Comparison of ENCODE assay signal across 8 cellular contexts in the genomic region with DNA sequence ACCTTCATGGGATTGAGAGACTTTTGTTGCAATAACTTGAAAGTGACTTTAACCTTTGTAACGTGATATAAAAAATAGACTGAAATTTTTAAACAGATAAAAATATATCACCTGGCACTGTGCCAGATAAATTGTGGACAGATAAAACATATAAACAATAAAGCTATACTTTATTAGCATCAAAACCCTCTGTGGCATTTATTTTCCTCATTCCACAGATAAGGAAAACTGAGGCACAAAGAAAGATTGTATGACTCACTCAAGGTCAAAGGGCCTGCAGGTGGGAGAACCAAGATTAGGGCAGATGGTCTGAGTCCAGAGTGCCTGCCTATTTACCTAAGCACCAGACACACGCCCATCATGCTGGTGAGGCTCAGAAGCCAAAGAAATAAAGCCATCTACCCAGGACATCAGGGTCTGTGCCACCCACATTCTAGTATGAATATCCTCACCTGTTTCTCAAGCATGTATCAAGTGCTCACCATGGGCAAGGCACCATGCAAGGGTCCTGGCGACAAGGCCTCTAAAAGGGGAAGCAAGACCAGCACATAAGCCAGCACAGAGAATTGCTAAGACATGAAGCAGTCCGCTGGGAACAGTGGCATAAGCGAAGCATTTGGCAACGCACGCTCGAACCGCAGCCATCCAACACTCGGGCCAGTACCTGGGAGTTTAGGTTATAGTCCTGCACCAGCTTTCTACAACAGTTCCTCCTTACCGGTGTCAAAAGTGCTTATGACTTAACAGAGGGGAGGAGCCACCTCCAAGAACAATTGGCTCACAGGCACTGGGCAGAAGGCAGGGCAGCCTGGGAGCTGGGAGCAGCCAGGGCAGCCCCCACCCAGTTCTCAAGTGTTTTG. TPM values are rescaled to one million over a fixed set of nuclear protein-coding genes. Genes with fewer than 3 reads are reported as not detected.
A peak's percentile ranks its signal among the peaks of the same experiment; 100 is the strongest.
DNase-seq lines count a peak whose midpoint lies in the region; ATAC-seq, FAIRE-seq and TF ChIP-seq lines count a peak whose summit lies in the region.

No MANE protein-coding gene starts in this region.

- H3K27me3 Mint-ChIP-seq in stimulated activated naive B cell treated with anti-CD40 and anti-IgM and Interleukin-4, amounts not matched to agents 10 μg/mL and 1 μg/mL and 100 μg/mL, for 72 hours: no peaks in the 10 kb centered on the region

- H3K9me3 Mint-ChIP-seq in stimulated activated naive B cell treated with anti-CD40 and anti-IgM and Interleukin-4, amounts not matched to agents 10 μg/mL and 1 μg/mL and 100 μg/mL, for 72 hours: no peaks in the 10 kb centered on the region

- peaks cover 89% of the 10 kb centered on the region for H3K4me1 ChIP-seq in GM23248 (ENCODE audit: insufficient read depth)
- peaks cover 99% of the 10 kb centered on the region for H3K4me1 ChIP-seq in keratinocyte (ENCODE audit: control insufficient read depth, extremely low read depth, insufficient read depth, low read length)

- H3K27me3 ChIP-seq in GM23248 (replicated peaks; ENCODE audit: insufficient read depth) (no peaks in the 10 kb centered on the region), keratinocyte (ENCODE audit: control insufficient read depth, extremely low read depth, insufficient read depth, low read length) (no peaks in the 10 kb centered on the region)

- peak; percentile 75 for DNase-seq in GM23248
- peak; percentile 71 for DNase-seq in NCI-H510A treated with DMSO at 0.1 percent for 48 hours (lab: John Stamatoyannopoulos, UW)
- no peak for DNase-seq in keratinocyte (ENCODE audit: low read depth, low spot score)
- DNase-seq in stimulated activated naive B cell treated with anti-CD40 and anti-IgM and Interleukin-4, amounts not matched to agents 10 μg/mL and 1 μg/mL and 100 μg/mL, for 72 hours: peak; percentile 55
- DNase-seq in COLO829 (ENCODE audit: low spot score): no peak
- no peak for DNase-seq in effector CD4-positive, alpha-beta T cell

- TF ChIP-seq CTCF in keratinocyte (optimal IDR thresholded peaks at IDR 0.05 in 1 of 3, IDR thresholded peaks at IDR 0.05 in 1 of 3, conservative IDR thresholded peaks at IDR 0.05 in 1 of 3; ENCODE audit: extremely low read depth in 1 of 3, insufficient read depth in 2 of 3, low read length in 3 of 3): no peak

- peak overlapping the region; percentile 93 for H3K27ac Mint-ChIP-seq in stimulated activated naive B cell treated with anti-CD40 and anti-IgM and Interleukin-4, amounts not matched to agents 10 μg/mL and 1 μg/mL and 100 μg/mL, for 72 hours

- peak; percentile 71 for FAIRE-seq in keratinocyte (lab: Jason Lieb, UNC)

- H3K79me2 ChIP-seq in GM23248 (ENCODE audit: insufficient read depth): peaks cover 100% of the 10 kb centered on the region
- peaks cover 100% of the 10 kb centered on the region for H3K79me2 ChIP-seq in keratinocyte (ENCODE audit: control insufficient read depth, insufficient read depth, low read length)

- H3K27ac ChIP-seq in GM23248 (peak overlapping the region; percentile 66), angular gyrus (ENCODE audit: low read depth, low read length) (peak overlapping the region; percentile 64), keratinocyte (ENCODE audit: control insufficient read depth, insufficient read depth, low read length) (peak overlapping the region; percentile 85)

- peak; percentile 90 to 91 for ATAC-seq in stimulated activated naive B cell treated with anti-CD40 and anti-IgM and Interleukin-4, amounts not matched to agents 10 μg/mL and 1 μg/mL and 100 μg/mL, for 72 hours (replicated peaks)
- ATAC-seq in GM18909 (IDR thresholded peaks at IDR 0.05; ENCODE audit: poor library complexity, unreplicated experiment): no peak

- H3K9me2 ChIP-seq in GM23248 (ENCODE audit: insufficient read depth): no peaks in the 10 kb centered on the region

- H3K9me3 ChIP-seq in GM23248 (ENCODE audit: low read depth): no peaks in the 10 kb centered on the region
- H3K9me3 ChIP-seq in keratinocyte (ENCODE audit: control insufficient read depth, low read depth, low read length): no peaks in the 10 kb centered on the region

- in situ Hi-C loops in GM23248 (cut with MboI): no loop called here

- H3K4me3 ChIP-seq in GM23248: 0 out of 2 replicates have a peak overlapping the region, but pooled peaks have one; percentile 12
- H3K4me3 ChIP-seq in keratinocyte (ENCODE audit: control insufficient read depth in 2 of 3, extremely low read depth in 1 of 3, insufficient read depth in 2 of 3, low read depth in 1 of 3, low read length in 3 of 3): peak overlapping the region in 1 of 3 experiments; percentile 28

- H4K20me1 ChIP-seq in GM23248 (ENCODE audit: insufficient read depth): peaks cover 32% of the 10 kb centered on the region
- peaks cover 83% of the 10 kb centered on the region for H4K20me1 ChIP-seq in keratinocyte (ENCODE audit: control insufficient read depth, extremely low read depth, insufficient read depth, low read length)

- H3K4me2 ChIP-seq in GM23248 (ENCODE audit: unreplicated experiment) (peak overlapping the region; percentile 20), keratinocyte (ENCODE audit: control insufficient read depth, extremely low read depth, insufficient read depth, low read depth, low read length) (peak overlapping the region; percentile 63)

- H3K36me3 ChIP-seq in GM23248 (ENCODE audit: low read depth): no peaks in the 10 kb centered on the region; the same call in 1 of the 2 replicates
- H3K36me3 ChIP-seq in keratinocyte (ENCODE audit: control insufficient read depth in 2 of 2, extremely low read depth in 1 of 2, insufficient read depth in 2 of 2, low read length in 2 of 2): peaks cover 23 to 33% of the 10 kb centered on the region in 2 experiments

- H3K4me3 Mint-ChIP-seq in stimulated activated naive B cell treated with anti-CD40 and anti-IgM and Interleukin-4, amounts not matched to agents 10 μg/mL and 1 μg/mL and 100 μg/mL, for 72 hours: peak overlapping the region; percentile 69 to 85

- peak overlapping the region; percentile 38 for H3K9ac ChIP-seq in GM23248
- H3K9ac ChIP-seq in keratinocyte (ENCODE audit: control insufficient read depth, extremely low read depth, insufficient read depth, low read length): peak overlapping the region; percentile 41

- 76 to 77% methylated on average over 11 of the region's 11 CpGs for WGBS in GM23248 (ENCODE audit: low coverage in 1 of 2, low lambda C conversion rate in 2 of 2, missing lambda C conversion rate in 2 of 2), 2 experiments

- dilution Hi-C loops in keratinocyte (cut with MboI; ENCODE audit: extremely low pct_ligation_motif_present, low sequenced_read_pairs): no loop called here

- peaks cover 70 to 92% of the 10 kb centered on the region in 2 donors for H3K4me1 Mint-ChIP-seq in stimulated activated naive B cell treated with anti-CD40 and anti-IgM and Interleukin-4, amounts not matched to agents 10 μg/mL and 1 μg/mL and 100 μg/mL, for 72 hours

- H3F3A ChIP-seq in GM23248 (ENCODE audit: insufficient read depth): peaks cover 65% of the 10 kb centered on the region

- H3K36me3 Mint-ChIP-seq in stimulated activated naive B cell treated with anti-CD40 and anti-IgM and Interleukin-4, amounts not matched to agents 10 μg/mL and 1 μg/mL and 100 μg/mL, for 72 hours: peaks cover 42 to 60% of the 10 kb centered on the region in 2 donors

- H2AFZ ChIP-seq in GM23248: no peak overlapping the region
- no peak overlapping the region for H2AFZ ChIP-seq in keratinocyte (ENCODE audit: control insufficient read depth, low read length)

- no peaks in the 10 kb centered on the region for H3K9me1 ChIP-seq in keratinocyte (ENCODE audit: control insufficient read depth, extremely low read depth, insufficient read depth, low read length)

RNA-seq across cellular contexts. Expression of a gene that starts 17.6 kb away (rescaled TPM):
- 420 and 453 TPM in 2 replicates for total RNA-seq in GM23248 (2014; rRNA removed; shearing (Covaris generic))
- polyA plus RNA-seq in GM23248 (2016; fragmentation: Nextera tagmentation; extraction: Ambion mirVana) (282 and 287 TPM in 2 replicates), keratinocyte (277 to 489 TPM (median 351 TPM) in 3 replicates)
- polyA plus RNA-seq in keratinocyte (2011; ENCODE audit: low read depth): 526 TPM
- polyA plus RNA-seq in keratinocyte (2011; cell fraction: cytosol; rRNA removed): 357 and 388 TPM in 2 replicates
- 864 and 995 TPM in 2 replicates for polyA plus RNA-seq in keratinocyte (2011; cell fraction: nucleus; rRNA removed)
- 168 and 903 TPM in 2 replicates for polyA plus RNA-seq in keratinocyte (2012; ENCODE audit: low replicate concordance)
- 752 to 1,882 TPM (median 1,066 TPM) in 3 replicates for polyA minus RNA-seq in keratinocyte
- 461 TPM for polyA minus RNA-seq in keratinocyte (2011; cell fraction: cytosol; rRNA and poly(A)+ RNA removed)
- 623 and 1,627 TPM in 2 replicates for polyA minus RNA-seq in keratinocyte (2011; cell fraction: nucleus; rRNA and poly(A)+ RNA removed)

Comparison
In these comparisons a context has a peak if more than half of its experiments do, and no peak if none do; other contexts are left out.
1. DNase-seq: peak in GM23248 (single experiment), NCI-H510A treated with DMSO at 0.1 percent for 48 hours (single experiment) and stimulated activated naive B cell treated with anti-CD40 and anti-IgM and Interleukin-4, amounts not matched to agents 10 μg/mL and 1 μg/mL and 100 μg/mL, for 72 hours (single experiment); none in keratinocyte (single experiment), COLO829 (single experiment) and effector CD4-positive, alpha-beta T cell (single experiment).
2. Peak in every context shown above with its lines, with median percentiles within 50 percentile points of each other: H3K27ac ChIP-seq.